8 cellular contexts compared by ENCODE assay signal in genomic region chr3:29282431-29283296, GRCh38. TPM values are rescaled to one million over a fixed set of nuclear protein-coding genes. Genes with fewer than 3 reads are reported as not detected.
A peak's percentile ranks its signal among the peaks of the same experiment; 100 is the strongest.
DNase-seq lines count a peak whose midpoint lies in the region; ATAC-seq and TF ChIP-seq lines count a peak whose summit lies in the region.

No MANE protein-coding gene starts in this region.

- H3K36me3 Mint-ChIP-seq in GM23338 (ENCODE audit: low read depth), result no peaks in the 10 kb centered on the region

- H3K9ac ChIP-seq in SU-DHL-6 (ENCODE audit: low read length), result peak overlapping the region; percentile 48
- H3K9ac ChIP-seq in smooth muscle cell (ENCODE audit: low read depth), result peak overlapping the region; percentile 93

- no peaks in the 10 kb centered on the region; the same call in 1 of the 2 replicates for H3F3A ChIP-seq in GM23338 (replicated peaks; ENCODE audit: low read depth)
- no peaks in the 10 kb centered on the region for H3F3A ChIP-seq in SU-DHL-6 (ENCODE audit: insufficient read depth)
- H3F3A ChIP-seq in smooth muscle cell (ENCODE audit: low read depth), result peaks cover 7% of the 10 kb centered on the region

- H3K9me3 ChIP-seq in SU-DHL-6 (ENCODE audit: insufficient read depth, low read length) (no peaks in the 10 kb centered on the region), gastroesophageal sphincter (no peaks in the 10 kb centered on the region), smooth muscle cell (replicated peaks; ENCODE audit: low read depth) (no peaks in the 10 kb centered on the region)

- peak overlapping the region; percentile 75 for H3K4me3 Mint-ChIP-seq in GM23338

- ATAC-seq in GM23338 (peak; percentile 15), gastroesophageal sphincter (no peak), GM21529 (IDR thresholded peaks at IDR 0.05; ENCODE audit: unreplicated experiment) (no peak)

- no peaks in the 10 kb centered on the region for H3K9me3 Mint-ChIP-seq in GM23338

- H3K27me3 ChIP-seq in GM23338 (ENCODE audit: insufficient read depth) (no peaks in the 10 kb centered on the region), SU-DHL-6 (ENCODE audit: low read length) (no peaks in the 10 kb centered on the region), gastroesophageal sphincter (no peaks in the 10 kb centered on the region), smooth muscle cell (ENCODE audit: low read depth) (no peaks in the 10 kb centered on the region)

- H3K4me2 ChIP-seq in GM23338 (peak overlapping the region; percentile 72), SU-DHL-6 (ENCODE audit: low read depth, low read length, poor library complexity, severe bottlenecking) (peak overlapping the region; percentile 73), smooth muscle cell (peak overlapping the region; percentile 87)

- H3K36me3 ChIP-seq in GM23338 (ENCODE audit: insufficient read depth), result no peaks in the 10 kb centered on the region
- H3K36me3 ChIP-seq in SU-DHL-6 (ENCODE audit: low read length), result no peaks in the 10 kb centered on the region
- no peaks in the 10 kb centered on the region for H3K36me3 ChIP-seq in gastroesophageal sphincter
- no peaks in the 10 kb centered on the region for H3K36me3 ChIP-seq in smooth muscle cell (ENCODE audit: low read depth)

- no peak for TF ChIP-seq CTCF in GM23338 (conservative IDR thresholded peaks at IDR 0.05; ENCODE audit: low read depth in 2 of 2)
- no peak for TF ChIP-seq CTCF in SU-DHL-6 (IDR thresholded peaks at IDR 0.05; ENCODE audit: insufficient read depth, low read length, poor library complexity, severe bottlenecking)
- no peak for TF ChIP-seq CTCF in gastroesophageal sphincter (IDR thresholded peaks at IDR 0.05)
- TF ChIP-seq CTCF in smooth muscle cell (IDR thresholded peaks at IDR 0.05; ENCODE audit: borderline replicate concordance, insufficient read depth, poor library complexity, severe bottlenecking), result no peak

- WGBS in gastroesophageal sphincter (ENCODE audit: low coverage in 1 of 2), 2 donors, result 7 to 26% methylated on average over 14 of the region's 14 CpGs
- WGBS in smooth muscle cell (ENCODE audit: low lambda C conversion rate), result 8% methylated on average over 14 of the region's 14 CpGs

- peak overlapping the region; percentile 53 for H3K27ac Mint-ChIP-seq in GM23338

- H2AFZ ChIP-seq in GM23338, result no peak overlapping the region
- peak overlapping the region; percentile 28 for H2AFZ ChIP-seq in SU-DHL-6 (ENCODE audit: low read depth, low read length, severe bottlenecking)
- H2AFZ ChIP-seq in smooth muscle cell (ENCODE audit: low read depth), result peak overlapping the region; percentile 92

- H3K27ac ChIP-seq in GM23338 (ENCODE audit: low read depth) (peak overlapping the region; percentile 94), SU-DHL-6 (ENCODE audit: low read depth, low read length) (no peak overlapping the region), gastroesophageal sphincter (peak overlapping the region; percentile 85 to 99 (median 88)), smooth muscle cell (ENCODE audit: low read depth) (peak overlapping the region; percentile 94), substantia nigra (ENCODE audit: low read depth, low read length, poor library complexity, severe bottlenecking) (no peak overlapping the region)

- DNase-seq in GM23338 (ENCODE audit: low spot score) (no peak), smooth muscle cell (lab: John Stamatoyannopoulos, UW; ENCODE audit: unreplicated experiment) (no peak), germinal center (ENCODE audit: low spot score) (no peak), substantia nigra (lab: John Stamatoyannopoulos, UW) (no peak), SW480 (ENCODE audit: low spot score) (no peak)

- no peaks in the 10 kb centered on the region for H3K27me3 Mint-ChIP-seq in GM23338 (ENCODE audit: insufficient read depth, low read depth, poor library complexity)

- H3K4me1 Mint-ChIP-seq in GM23338, result peaks cover 75% of the 10 kb centered on the region

- TF ChIP-seq EP300 in gastroesophageal sphincter (IDR thresholded peaks at IDR 0.05), result no peak

- H3K4me3 ChIP-seq in GM23338, result peak overlapping the region; percentile 51
- peak overlapping the region; percentile 55 for H3K4me3 ChIP-seq in SU-DHL-6 (ENCODE audit: insufficient read depth, low read length, poor library complexity, severe bottlenecking)
- H3K4me3 ChIP-seq in gastroesophageal sphincter, result peak overlapping the region; percentile 61 to 74
- H3K4me3 ChIP-seq in smooth muscle cell, result peak overlapping the region; percentile 69

- H3K4me1 ChIP-seq in GM23338 (ENCODE audit: insufficient read depth), result peaks cover 76% of the 10 kb centered on the region
- H3K4me1 ChIP-seq in gastroesophageal sphincter, result peaks cover 0 to 39% (median 0%) of the 10 kb centered on the region in 3 donors
- H3K4me1 ChIP-seq in smooth muscle cell (ENCODE audit: low read depth), result peaks cover 30% of the 10 kb centered on the region

- H4K20me1 ChIP-seq in GM23338 (replicated peaks; ENCODE audit: insufficient read depth), result no peaks in the 10 kb centered on the region
- H4K20me1 ChIP-seq in SU-DHL-6 (ENCODE audit: low read depth, low read length), result no peaks in the 10 kb centered on the region
- H4K20me1 ChIP-seq in smooth muscle cell (ENCODE audit: low read depth), result no peaks in the 10 kb centered on the region

- peaks cover 7% of the 10 kb centered on the region; the same call in 1 of the 2 replicates for H3K79me2 ChIP-seq in GM23338 (replicated peaks; ENCODE audit: insufficient read depth)
- H3K79me2 ChIP-seq in SU-DHL-6 (ENCODE audit: insufficient read depth, low read length), result no peaks in the 10 kb centered on the region
- peaks cover 85% of the 10 kb centered on the region for H3K79me2 ChIP-seq in smooth muscle cell (ENCODE audit: low read depth)

- no peaks in the 10 kb centered on the region for H3K9me2 ChIP-seq in GM23338 (ENCODE audit: insufficient read depth)
- H3K9me2 ChIP-seq in SU-DHL-6 (replicated peaks; ENCODE audit: insufficient read depth, low read length), result no peaks in the 10 kb centered on the region

- TF ChIP-seq POLR2A in gastroesophageal sphincter (IDR thresholded peaks at IDR 0.05), result no peak

TF ChIP-seq in GM23338, 12 proteins besides CTCF, POLR2A, EP300 and RAD21 (continues in another document):
- TF ChIP-seq ZNF114 (CRISPR knock-in tag; IDR thresholded peaks at IDR 0.05) (no peak), EZH2 (IDR thresholded peaks at IDR 0.05; ENCODE audit: low read depth, unreplicated experiment) (no peak), JUNB (IDR thresholded peaks at IDR 0.05; ENCODE audit: unreplicated experiment) (no peak)
- TF ChIP-seq, protein P1, sequence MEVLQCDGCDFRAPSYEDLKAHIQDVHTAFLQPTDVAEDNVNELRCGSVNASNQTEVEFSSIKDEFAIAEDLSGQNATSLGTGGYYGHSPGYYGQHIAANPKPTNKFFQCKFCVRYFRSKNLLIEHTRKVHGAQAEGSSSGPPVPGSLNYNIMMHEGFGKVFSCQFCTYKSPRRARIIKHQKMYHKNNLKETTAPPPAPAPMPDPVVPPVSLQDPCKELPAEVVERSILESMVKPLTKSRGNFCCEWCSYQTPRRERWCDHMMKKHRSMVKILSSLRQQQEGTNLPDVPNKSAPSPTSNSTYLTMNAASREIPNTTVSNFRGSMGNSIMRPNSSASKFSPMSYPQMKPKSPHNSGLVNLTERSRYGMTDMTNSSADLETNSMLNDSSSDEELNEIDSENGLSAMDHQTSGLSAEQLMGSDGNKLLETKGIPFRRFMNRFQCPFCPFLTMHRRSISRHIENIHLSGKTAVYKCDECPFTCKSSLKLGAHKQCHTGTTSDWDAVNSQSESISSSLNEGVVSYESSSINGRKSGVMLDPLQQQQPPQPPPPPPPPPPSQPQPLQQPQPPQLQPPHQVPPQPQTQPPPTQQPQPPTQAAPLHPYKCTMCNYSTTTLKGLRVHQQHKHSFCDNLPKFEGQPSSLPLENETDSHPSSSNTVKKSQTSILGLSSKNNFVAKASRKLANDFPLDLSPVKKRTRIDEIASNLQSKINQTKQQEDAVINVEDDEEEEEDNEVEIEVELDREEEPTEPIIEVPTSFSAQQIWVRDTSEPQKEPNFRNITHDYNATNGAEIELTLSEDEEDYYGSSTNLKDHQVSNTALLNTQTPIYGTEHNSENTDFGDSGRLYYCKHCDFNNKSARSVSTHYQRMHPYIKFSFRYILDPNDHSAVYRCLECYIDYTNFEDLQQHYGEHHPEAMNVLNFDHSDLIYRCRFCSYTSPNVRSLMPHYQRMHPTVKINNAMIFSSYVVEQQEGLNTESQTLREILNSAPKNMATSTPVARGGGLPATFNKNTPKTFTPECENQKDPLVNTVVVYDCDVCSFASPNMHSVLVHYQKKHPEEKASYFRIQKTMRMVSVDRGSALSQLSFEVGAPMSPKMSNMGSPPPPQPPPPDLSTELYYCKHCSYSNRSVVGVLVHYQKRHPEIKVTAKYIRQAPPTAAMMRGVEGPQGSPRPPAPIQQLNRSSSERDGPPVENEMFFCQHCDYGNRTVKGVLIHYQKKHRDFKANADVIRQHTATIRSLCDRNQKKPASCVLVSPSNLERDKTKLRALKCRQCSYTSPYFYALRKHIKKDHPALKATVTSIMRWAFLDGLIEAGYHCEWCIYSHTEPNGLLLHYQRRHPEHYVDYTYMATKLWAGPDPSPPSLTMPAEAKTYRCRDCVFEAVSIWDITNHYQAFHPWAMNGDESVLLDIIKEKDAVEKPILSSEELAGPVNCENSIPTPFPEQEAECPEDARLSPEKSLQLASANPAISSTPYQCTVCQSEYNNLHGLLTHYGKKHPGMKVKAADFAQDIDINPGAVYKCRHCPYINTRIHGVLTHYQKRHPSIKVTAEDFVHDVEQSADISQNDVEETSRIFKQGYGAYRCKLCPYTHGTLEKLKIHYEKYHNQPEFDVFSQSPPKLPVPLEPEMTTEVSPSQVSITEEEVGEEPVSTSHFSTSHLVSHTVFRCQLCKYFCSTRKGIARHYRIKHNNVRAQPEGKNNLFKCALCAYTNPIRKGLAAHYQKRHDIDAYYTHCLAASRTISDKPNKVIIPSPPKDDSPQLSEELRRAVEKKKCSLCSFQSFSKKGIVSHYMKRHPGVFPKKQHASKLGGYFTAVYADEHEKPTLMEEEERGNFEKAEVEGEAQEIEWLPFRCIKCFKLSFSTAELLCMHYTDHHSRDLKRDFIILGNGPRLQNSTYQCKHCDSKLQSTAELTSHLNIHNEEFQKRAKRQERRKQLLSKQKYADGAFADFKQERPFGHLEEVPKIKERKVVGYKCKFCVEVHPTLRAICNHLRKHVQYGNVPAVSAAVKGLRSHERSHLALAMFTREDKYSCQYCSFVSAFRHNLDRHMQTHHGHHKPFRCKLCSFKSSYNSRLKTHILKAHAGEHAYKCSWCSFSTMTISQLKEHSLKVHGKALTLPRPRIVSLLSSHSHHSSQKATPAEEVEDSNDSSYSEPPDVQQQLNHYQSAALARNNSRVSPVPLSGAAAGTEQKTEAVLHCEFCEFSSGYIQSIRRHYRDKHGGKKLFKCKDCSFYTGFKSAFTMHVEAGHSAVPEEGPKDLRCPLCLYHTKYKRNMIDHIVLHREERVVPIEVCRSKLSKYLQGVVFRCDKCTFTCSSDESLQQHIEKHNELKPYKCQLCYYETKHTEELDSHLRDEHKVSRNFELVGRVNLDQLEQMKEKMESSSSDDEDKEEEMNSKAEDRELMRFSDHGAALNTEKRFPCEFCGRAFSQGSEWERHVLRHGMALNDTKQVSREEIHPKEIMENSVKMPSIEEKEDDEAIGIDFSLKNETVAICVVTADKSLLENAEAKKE (CRISPR knock-in tag; IDR thresholded peaks at IDR 0.05), result no peak

RNA-seq across cellular contexts. Expression of gene RBMS3, which starts 1.8 kb away (rescaled TPM):
- 3.2 and 5.5 TPM in 2 replicates for total RNA-seq in GM23338 (2014; rRNA removed; shearing (Covaris generic))
- polyA plus RNA-seq in GM23338 (2016; fragmentation: Nextera tagmentation; extraction: Ambion mirVana) (4.4 and 7.4 TPM in 2 replicates), smooth muscle cell (40.9 and 42.9 TPM in 2 replicates)
- total RNA-seq in gastroesophageal sphincter (10 to 100 TPM; 51.5 to 76.0 (median 66.6) TPM), smooth muscle cell (50.6 and 53.8 TPM in 2 replicates)

Comparison
In these comparisons a context has a peak if more than half of its experiments do, and no peak if none do; other contexts are left out.
1. H3K27ac ChIP-seq: peak in GM23338 (single experiment), gastroesophageal sphincter (4 of 4) and smooth muscle cell (single experiment); none in SU-DHL-6 (single experiment) and substantia nigra (single experiment).
2. Peak in every context shown above with its lines, with median percentiles within 50 percentile points of each other: H3K4me2 ChIP-seq and H3K4me3 ChIP-seq.